Comparison of ENCODE assay signal across 2 cellular contexts in genomic region chr1:100323428-100324106, GRCh38.
TF ChIP-seq lines count a peak whose summit lies in the region.

No MANE protein-coding gene starts in this region.

TF ChIP-seq in GM12878, 131 proteins besides CTCF, POLR2A, EP300 and RAD21:
- TF ChIP-seq RELA (IDR thresholded peaks at IDR 0.05; ENCODE audit: borderline replicate concordance, partially characterized antibody) (no peak), FOS (IDR thresholded peaks at IDR 0.05; ENCODE audit: borderline replicate concordance, extremely low read depth, insufficient read length) (no peak)

TF ChIP-seq in HepG2, 621 proteins besides CTCF, POLR2A, EP300 and RAD21:
- TF ChIP-seq FOSL2 (CRISPR knock-in tag; IDR thresholded peaks at IDR 0.05) = 0 out of 2 replicates have a peak, but pooled peaks have one; percentile 12
- TF ChIP-seq ZNF562 (CRISPR knock-in tag; IDR thresholded peaks at IDR 0.05; ENCODE audit: borderline replicate concordance) = no peak
- TF ChIP-seq SIN3A (IDR thresholded peaks at IDR 0.05; ENCODE audit: borderline replicate concordance, low read depth, low read length) = no peak
- no peak for TF ChIP-seq ZNF333 (CRISPR knock-in tag; IDR thresholded peaks at IDR 0.05; ENCODE audit: borderline replicate concordance)
- TF ChIP-seq ZNF121 (CRISPR knock-in tag; IDR thresholded peaks at IDR 0.05) = peak; percentile 87
